Comparison of ENCODE assay signal across 7 cellular contexts in genomic region chr6:159435701-159436100, GRCh38.
"Had no signal": no experiment of that assay in that cellular context is flagged by ENCODE, and none has a peak within 500 bp of the region (broad histone marks: within the 10 kb centered on the region; RNA-seq: fewer than 3 reads in every experiment).

No MANE protein-coding gene starts in this region.

- H3K4me1 Mint-ChIP-seq: IgD-negative memory B cell had no signal

- H3K36me3 Mint-ChIP-seq: IgD-negative memory B cell had no signal

- FAIRE-seq: HTR-8/SVneo, K562 had no signal

- H3K4me3 ChIP-seq: K562 had no signal

- H3K27ac ChIP-seq: HL-60 had no signal

- ATAC-seq: K562 had no signal

- DNase-seq: IMR-90, KBM-7, KG1 had no signal
